In the genomic region with DNA sequence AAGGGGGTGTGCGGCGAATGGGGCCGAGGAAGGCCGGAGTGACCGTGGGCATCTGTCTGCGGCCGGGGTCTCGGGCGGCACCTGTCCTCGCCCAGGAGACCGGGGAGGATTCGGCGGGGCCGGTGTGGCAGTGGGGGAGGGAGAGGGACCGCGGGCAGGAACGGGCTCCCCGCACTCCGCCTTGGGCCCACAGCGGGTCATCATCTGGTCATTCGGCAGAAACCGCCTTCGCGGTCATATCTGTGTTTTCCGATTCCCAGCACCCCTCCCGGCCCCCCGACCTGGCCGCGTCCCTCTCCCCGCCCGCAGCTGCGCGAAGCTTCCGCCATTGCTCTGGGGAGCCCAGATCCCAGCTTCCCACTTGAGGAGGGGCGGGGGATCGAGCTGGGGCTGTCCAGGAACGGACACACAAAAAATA, we compare ENCODE assay signal across 1 cellular context.
TF ChIP-seq lines count a peak whose summit lies in the region.

No MANE protein-coding gene starts in this region.

TF ChIP-seq in Ishikawa, 13 proteins besides CTCF, POLR2A, EP300 and RAD21 (continued from another document):
- TF ChIP-seq TCF12 (IDR thresholded peaks at IDR 0.05; ENCODE audit: low read depth) (no peak), TEAD4 (IDR thresholded peaks at IDR 0.05) (0 out of 2 replicates have a peak, but pooled peaks have one; percentile 23), ZBTB7A (IDR thresholded peaks at IDR 0.05; ENCODE audit: low read depth) (peak; percentile 97), EGR1 (IDR thresholded peaks at IDR 0.05) (no peak), FOXM1 (IDR thresholded peaks at IDR 0.05; ENCODE audit: borderline replicate concordance, low read depth) (no peak)
